1 cellular context compared by ENCODE assay signal in the genomic region with DNA sequence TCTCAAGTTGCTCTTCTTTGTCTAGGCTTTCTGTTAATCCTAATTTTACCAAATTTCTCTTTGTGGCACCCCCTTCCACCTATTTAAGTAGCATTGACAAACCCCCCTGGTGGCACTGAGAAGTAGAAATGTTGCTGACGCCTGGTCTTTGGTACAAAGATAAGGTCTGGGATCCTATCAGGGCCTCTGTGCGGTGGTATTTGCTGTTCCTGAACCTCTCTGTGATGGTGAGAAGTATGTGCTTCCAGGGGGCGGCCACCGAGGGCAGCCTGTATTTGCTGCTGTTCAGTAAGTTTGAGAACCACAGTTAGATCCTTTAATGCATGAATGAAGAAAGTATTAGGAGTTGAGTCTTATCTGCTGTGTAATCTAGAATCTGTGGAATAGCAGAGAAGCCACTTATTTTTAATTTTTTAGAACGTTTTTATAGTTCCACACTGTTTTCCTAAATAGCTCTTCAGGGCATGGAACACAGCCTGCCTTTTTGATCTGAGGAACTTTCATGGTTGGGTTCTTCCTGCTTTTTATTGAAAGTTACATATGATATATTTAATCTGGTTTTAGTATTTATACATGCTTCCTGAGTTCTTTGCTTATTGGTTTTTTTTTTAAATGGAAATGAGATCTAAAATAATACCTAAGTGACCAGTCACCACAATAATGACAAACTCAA.
TF ChIP-seq lines count a peak whose summit lies in the region.

No MANE protein-coding gene starts in this region.

TF ChIP-seq in H1, 55 proteins besides CTCF, POLR2A, EP300 and RAD21:
- TF ChIP-seq GTF2F1 (IDR thresholded peaks at IDR 0.05; ENCODE audit: borderline replicate concordance, low read depth, low read length) (no peak), SP1 (IDR thresholded peaks at IDR 0.05; ENCODE audit: low read depth, low read length) (no peak), RNF2 (IDR thresholded peaks at IDR 0.05; ENCODE audit: borderline replicate concordance, low read depth, low read length, missing control alignments, poor library complexity, severe bottlenecking) (no peak), CBX8 (IDR thresholded peaks at IDR 0.05; ENCODE audit: borderline replicate concordance, low read depth, low read length) (no peak), GABPA (IDR thresholded peaks at IDR 0.05; ENCODE audit: borderline replicate concordance, insufficient read depth, low read length) (no peak), TEAD4 (IDR thresholded peaks at IDR 0.05; ENCODE audit: low read depth, low read length) (no peak), SIX5 (IDR thresholded peaks at IDR 0.05; ENCODE audit: low read depth, low read length) (no peak), CEBPB (IDR thresholded peaks at IDR 0.05; ENCODE audit: low read depth, low read length) (no peak), HDAC6 (IDR thresholded peaks at IDR 0.05; ENCODE audit: low read depth, low read length) (no peak), SUZ12 (IDR thresholded peaks at IDR 0.05; ENCODE audit: low read length) (no peak), BACH1 (IDR thresholded peaks at IDR 0.05; ENCODE audit: low read length) (no peak), TAF7 (optimal IDR thresholded peaks at IDR 0.05; ENCODE audit: borderline replicate concordance, low read depth, low read length) (no peak)
- TF ChIP-seq, protein P1, sequence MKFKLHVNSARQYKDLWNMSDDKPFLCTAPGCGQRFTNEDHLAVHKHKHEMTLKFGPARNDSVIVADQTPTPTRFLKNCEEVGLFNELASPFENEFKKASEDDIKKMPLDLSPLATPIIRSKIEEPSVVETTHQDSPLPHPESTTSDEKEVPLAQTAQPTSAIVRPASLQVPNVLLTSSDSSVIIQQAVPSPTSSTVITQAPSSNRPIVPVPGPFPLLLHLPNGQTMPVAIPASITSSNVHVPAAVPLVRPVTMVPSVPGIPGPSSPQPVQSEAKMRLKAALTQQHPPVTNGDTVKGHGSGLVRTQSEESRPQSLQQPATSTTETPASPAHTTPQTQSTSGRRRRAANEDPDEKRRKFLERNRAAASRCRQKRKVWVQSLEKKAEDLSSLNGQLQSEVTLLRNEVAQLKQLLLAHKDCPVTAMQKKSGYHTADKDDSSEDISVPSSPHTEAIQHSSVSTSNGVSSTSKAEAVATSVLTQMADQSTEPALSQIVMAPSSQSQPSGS (IDR thresholded peaks at IDR 0.05; ENCODE audit: low read length), result no peak
- TF ChIP-seq, protein P2, sequence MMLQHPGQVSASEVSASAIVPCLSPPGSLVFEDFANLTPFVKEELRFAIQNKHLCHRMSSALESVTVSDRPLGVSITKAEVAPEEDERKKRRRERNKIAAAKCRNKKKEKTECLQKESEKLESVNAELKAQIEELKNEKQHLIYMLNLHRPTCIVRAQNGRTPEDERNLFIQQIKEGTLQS (IDR thresholded peaks at IDR 0.05; ENCODE audit: insufficient read depth, low read depth, low read length), result no peak
